26 cellular contexts compared by ENCODE assay signal in genomic region chr7:125491137-125491536, GRCh38.
A peak's percentile ranks its signal among the peaks of the same experiment; 100 is the strongest.
DNase-seq lines count a peak whose midpoint lies in the region; ATAC-seq, FAIRE-seq and TF ChIP-seq lines count a peak whose summit lies in the region.
"Had no signal": no experiment of that assay in that cellular context is flagged by ENCODE, and none has a peak within 500 bp of the region (broad histone marks: within the 10 kb centered on the region; RNA-seq: fewer than 3 reads in every experiment).

No MANE protein-coding gene starts in this region.

- intact Hi-C loops in GM12878 (cut with micrococcal nuclease; ENCODE audit: unreplicated experiment) = no loop called here
- intact Hi-C loops in activated CD4-positive, alpha-beta T cell treated with anti-CD3 and anti-CD28 coated beads, Interleukin-2, amount 10 ng/mL, durations not matched to agents 24 days and 14 days (cut with micrococcal nuclease) = no loop called here
- intact Hi-C loops in lower lobe of right lung (cut with DNase I) = no loop called here
- intact Hi-C loops in left colon (cut with DNase I, micrococcal nuclease) = no loop called here

- H3K4me1 ChIP-seq in GM12878 (ENCODE audit: control insufficient read depth, insufficient read depth, low read length) (no peaks in the 10 kb centered on the region), lower lobe of right lung (no peaks in the 10 kb centered on the region)

- no peaks in the 10 kb centered on the region for H3K9me3 ChIP-seq in GM12878 (replicated peaks; ENCODE audit: control insufficient read depth, insufficient read depth, low read length)
- no peaks in the 10 kb centered on the region for H3K9me3 ChIP-seq in lower lobe of right lung
- H3K9me3 ChIP-seq: SJCRH30 had no signal

- H3K4me3 ChIP-seq in GM12878 (no peak overlapping the region), lower lobe of right lung (no peak overlapping the region)
- H3K4me3 ChIP-seq: SJCRH30 had no signal

- H4K20me1 ChIP-seq in GM12878 (ENCODE audit: control insufficient read depth, insufficient read depth) = no peaks in the 10 kb centered on the region

- no peaks in the 10 kb centered on the region for H3K27me3 Mint-ChIP-seq in stimulated activated memory B cell treated with anti-CD40 and anti-IgM and Interleukin-4, amounts not matched to agents 10 μg/mL and 1 μg/mL and 100 μg/mL, for 72 hours
- no peaks in the 10 kb centered on the region for H3K27me3 Mint-ChIP-seq in activated CD4-positive, alpha-beta T cell treated with anti-CD3 and anti-CD28 coated beads, Interleukin-2, amount 10 ng/mL, durations not matched to agents 24 days and 14 days
- H3K27me3 Mint-ChIP-seq: B cell had no signal

- in situ Hi-C loops in GM12878 (cut with MboI) = no loop called here

- H3K27ac Mint-ChIP-seq in stimulated activated memory B cell treated with anti-CD40 and anti-IgM and Interleukin-4, amounts not matched to agents 10 μg/mL and 1 μg/mL and 100 μg/mL, for 72 hours = no peak overlapping the region
- no peak overlapping the region for H3K27ac Mint-ChIP-seq in activated CD4-positive, alpha-beta T cell treated with anti-CD3 and anti-CD28 coated beads, Interleukin-2, amount 10 ng/mL, durations not matched to agents 24 days and 14 days
- H3K27ac Mint-ChIP-seq: B cell; CD8-positive, alpha-beta T cell had no signal

- CTCF ChIA-PET in GM12878 (lab: Yijun Ruan, JAX) = no interaction called here

- RAD21 ChIA-PET in GM12878 (lab: Charles Lee; ENCODE audit: unreplicated experiment) = interaction anchor here (1.3 to 1.6 kb wide), 2 partner anchors 10 to 13 kb away, joined by 3 to 8 read pairs; no protein-coding TSS in a partner anchor

- H3K9ac ChIP-seq in GM12878 (ENCODE audit: control insufficient read depth, insufficient read depth, low read length) = no peak overlapping the region

- H3K79me2 ChIP-seq in GM12878 (ENCODE audit: control insufficient read depth, insufficient read depth, low read length) = no peaks in the 10 kb centered on the region

- H3K27ac ChIP-seq in GM12878 (ENCODE audit: control insufficient read depth, insufficient read depth) (no peak overlapping the region), lower lobe of right lung (no peak overlapping the region)
- H3K27ac ChIP-seq: 22Rv1, C4-2B, SJCRH30 had no signal

- no peaks in the 10 kb centered on the region for H3K27me3 ChIP-seq in GM12878 (replicated peaks in 1 of 2; ENCODE audit: control insufficient read depth in 2 of 2, insufficient read depth in 2 of 2, low read length in 1 of 2)
- H3K27me3 ChIP-seq in lower lobe of right lung (ENCODE audit: low read depth) = no peaks in the 10 kb centered on the region
- H3K27me3 ChIP-seq: SJCRH30 had no signal

- POLR2A ChIA-PET in GM12878 (lab: Charles Lee) = interaction anchor here (1.7 kb wide), 1 partner anchor 10 kb away, joined by 5 read pairs; no protein-coding TSS in a partner anchor

- no peaks in the 10 kb centered on the region for H3K36me3 ChIP-seq in GM12878 (ENCODE audit: control insufficient read depth in 2 of 2, insufficient read depth in 2 of 2, low read length in 1 of 2)
- no peaks in the 10 kb centered on the region for H3K36me3 ChIP-seq in lower lobe of right lung
- H3K36me3 ChIP-seq: SJCRH30 had no signal

- H3K4me1 Mint-ChIP-seq in stimulated activated memory B cell treated with anti-CD40 and anti-IgM and Interleukin-4, amounts not matched to agents 10 μg/mL and 1 μg/mL and 100 μg/mL, for 72 hours = no peaks in the 10 kb centered on the region
- H3K4me1 Mint-ChIP-seq in activated CD4-positive, alpha-beta T cell treated with anti-CD3 and anti-CD28 coated beads, Interleukin-2, amount 10 ng/mL, durations not matched to agents 24 days and 14 days = no peaks in the 10 kb centered on the region
- H3K4me1 Mint-ChIP-seq: B cell had no signal

- no peaks in the 10 kb centered on the region for H3K9me3 Mint-ChIP-seq in stimulated activated memory B cell treated with anti-CD40 and anti-IgM and Interleukin-4, amounts not matched to agents 10 μg/mL and 1 μg/mL and 100 μg/mL, for 72 hours
- H3K9me3 Mint-ChIP-seq in activated CD4-positive, alpha-beta T cell treated with anti-CD3 and anti-CD28 coated beads, Interleukin-2, amount 10 ng/mL, durations not matched to agents 24 days and 14 days = no peaks in the 10 kb centered on the region
- H3K9me3 Mint-ChIP-seq: CD8-positive, alpha-beta T cell had no signal

- TF ChIP-seq RAD21 in GM12878 (IDR thresholded peaks at IDR 0.05; ENCODE audit: insufficient read depth, low read depth, low read length) = no peak

- TF ChIP-seq POLR2A in GM12878 (IDR thresholded peaks at IDR 0.05; ENCODE audit: low read depth, low read length) = no peak

- no peak overlapping the region for H2AFZ ChIP-seq in GM12878 (ENCODE audit: control insufficient read depth, low read depth, low read length)

- BruUV-seq in GM12878 (replicated peaks; lab: Mats Ljungman, UMichigan) = no TSS peak

- WGBS in GM12878 (ENCODE audit: insufficient coverage, insufficient replicate concordance, low lambda C conversion rate, missing lambda C conversion rate) = 0% methylated on average over 1 of the region's 1 CpG

- H3K4me3 Mint-ChIP-seq in stimulated activated memory B cell treated with anti-CD40 and anti-IgM and Interleukin-4, amounts not matched to agents 10 μg/mL and 1 μg/mL and 100 μg/mL, for 72 hours = no peak overlapping the region
- H3K4me3 Mint-ChIP-seq in activated CD4-positive, alpha-beta T cell treated with anti-CD3 and anti-CD28 coated beads, Interleukin-2, amount 10 ng/mL, durations not matched to agents 24 days and 14 days = no peak overlapping the region
- H3K4me3 Mint-ChIP-seq: B cell; CD8-positive, alpha-beta T cell had no signal

- no peak overlapping the region for H3K4me2 ChIP-seq in GM12878 (ENCODE audit: control insufficient read depth, insufficient read depth)

- no peak for FAIRE-seq in GM12878 (lab: Jason Lieb, UNC)
- FAIRE-seq: H1 had no signal

- TF ChIP-seq CTCF in GM12878 (IDR thresholded peaks at IDR 0.05 in 2 of 3, conservative IDR thresholded peaks at IDR 0.05 in 1 of 3; ENCODE audit: control insufficient read depth in 2 of 3, extremely low read depth in 1 of 3, insufficient read depth in 1 of 3, low read depth in 3 of 3, low read length in 3 of 3) = no peak
- TF ChIP-seq CTCF in lower lobe of right lung (IDR thresholded peaks at IDR 0.05) = no peak

- ATAC-seq in GM12878 (peak; percentile 84), lower lobe of right lung (no peak), left colon (no peak)
- peak; percentile 39 for ATAC-seq in stimulated activated memory B cell treated with anti-CD40 and anti-IgM and Interleukin-4, amounts not matched to agents 10 μg/mL and 1 μg/mL and 100 μg/mL, for 72 hours
- ATAC-seq: CD8-positive, alpha-beta T cell; SK-N-SH treated with all-trans-retinoic acid at 6 μM for 48 hours had no signal

- DNase-seq in NCI-H2171 treated with DMSO at 0.1 percent for 48 hours (lab: John Stamatoyannopoulos, UW) (peak; percentile 51), NCI-H2171 (lab: John Stamatoyannopoulos, UW) (no peak), NCI-H82 (lab: John Stamatoyannopoulos, UW) (peak; percentile 80), GM12878 (ENCODE audit: low read depth, low spot score) (no peak), lower lobe of right lung (no peak), left colon (no peak)
- no peak for DNase-seq in activated CD4-positive, alpha-beta T cell treated with anti-CD3 and anti-CD28 coated beads, Interleukin-2, amount 10 ng/mL, durations not matched to agents 24 days and 14 days
- DNase-seq: CD8-positive, alpha-beta T cell; DMS 273 treated with DMSO at 0.1 percent for 48 hours; DND-41; Kasumi-1; NCI-H1092 treated with DMSO at 0.1 percent for 48 hours; NCI-H1436 treated with DMSO at 0.1 percent for 48 hours; NCI-H1930; NCI-H2107; NCI-H226; NCI-H510A; OCI-M1; T-helper 2 cell had no signal

- TF ChIP-seq EP300 in GM12878 (IDR thresholded peaks at IDR 0.05; ENCODE audit: borderline replicate concordance in 1 of 2, control insufficient read depth in 1 of 2, low read depth in 2 of 2, low read length in 2 of 2) = no peak

- no peaks in the 10 kb centered on the region for H3K36me3 Mint-ChIP-seq in stimulated activated memory B cell treated with anti-CD40 and anti-IgM and Interleukin-4, amounts not matched to agents 10 μg/mL and 1 μg/mL and 100 μg/mL, for 72 hours
- H3K36me3 Mint-ChIP-seq in activated CD4-positive, alpha-beta T cell treated with anti-CD3 and anti-CD28 coated beads, Interleukin-2, amount 10 ng/mL, durations not matched to agents 24 days and 14 days (ENCODE audit: low read depth) = no peaks in the 10 kb centered on the region
- H3K36me3 Mint-ChIP-seq: CD8-positive, alpha-beta T cell had no signal

- SMC1A ChIA-PET in GM12878 (lab: Charles Lee; ENCODE audit: uncharacterized antibody, unreplicated experiment) = interaction anchor here (1.0 to 1.9 kb wide), 6 partner anchors 9 to 76 kb away, joined by 3 to 7 read pairs (median 5); no protein-coding TSS in a partner anchor

TF ChIP-seq in GM12878, 131 proteins besides CTCF, POLR2A, EP300 and RAD21 (continues in another document):
- no peak for TF ChIP-seq PBX3 (IDR thresholded peaks at IDR 0.05; ENCODE audit: insufficient replicate concordance, low read depth, low read length)
- no peak for TF ChIP-seq USF2 (IDR thresholded peaks at IDR 0.05; ENCODE audit: borderline replicate concordance, low read depth, low read length)
- no peak for TF ChIP-seq CEBPB (IDR thresholded peaks at IDR 0.05; ENCODE audit: borderline replicate concordance in 1 of 2, low read depth in 2 of 2, low read length in 2 of 2)

Comparison
In these comparisons a context has a peak if more than half of its experiments do, and no peak if none do; other contexts are left out.
1. DNase-seq: peak in NCI-H2171 treated with DMSO at 0.1 percent for 48 hours (single experiment) and NCI-H82 (single experiment); none in NCI-H2171 (single experiment), GM12878 (single experiment), activated CD4-positive, alpha-beta T cell treated with anti-CD3 and anti-CD28 coated beads, Interleukin-2, amount 10 ng/mL, durations not matched to agents 24 days and 14 days (single experiment), lower lobe of right lung (single experiment) and left colon (0 of 2).
2. ATAC-seq: peak in GM12878 (single experiment) and stimulated activated memory B cell treated with anti-CD40 and anti-IgM and Interleukin-4, amounts not matched to agents 10 μg/mL and 1 μg/mL and 100 μg/mL, for 72 hours (single experiment); none in lower lobe of right lung (0 of 2) and left colon (single experiment).